In the genomic region with DNA sequence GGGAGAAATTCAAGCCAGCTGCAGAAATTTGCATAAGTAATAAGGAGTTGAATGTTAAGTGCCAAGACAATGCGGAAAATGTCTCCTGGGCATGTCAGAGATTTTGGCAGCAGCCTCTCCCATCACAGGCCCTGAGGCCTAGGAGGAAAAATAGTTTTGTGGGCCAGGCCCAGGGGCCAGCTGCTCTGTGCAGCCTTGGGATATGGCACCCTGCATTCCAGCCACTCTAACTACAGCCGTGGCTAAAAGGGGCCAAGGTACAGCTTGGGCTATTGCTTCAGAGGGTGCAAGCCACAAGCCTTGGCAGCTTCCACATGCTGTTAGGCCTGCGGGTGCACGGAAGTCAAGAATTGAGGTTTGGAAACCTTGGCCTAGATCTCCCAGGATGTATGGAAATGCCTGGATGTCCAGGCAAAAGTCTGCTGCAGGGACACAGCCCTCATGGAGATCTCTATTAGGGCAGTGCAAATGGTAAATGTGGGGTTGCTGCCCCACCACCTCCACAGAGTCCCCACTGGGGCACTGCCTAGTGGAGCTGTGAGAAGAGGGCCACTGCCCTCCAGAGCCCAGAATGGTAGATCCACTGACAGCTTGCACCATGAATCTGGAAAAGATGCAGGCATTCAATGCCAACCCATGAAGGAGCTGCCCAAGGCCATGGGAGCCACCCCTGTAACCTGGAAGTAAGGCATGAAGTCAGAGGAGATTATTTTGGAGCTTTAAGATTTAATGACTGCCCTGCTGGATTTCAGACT, we compare ENCODE assay signal across 15 cellular contexts.
A peak's percentile ranks its signal among the peaks of the same experiment; 100 is the strongest.
DNase-seq lines count a peak whose midpoint lies in the region; ATAC-seq and TF ChIP-seq lines count a peak whose summit lies in the region.
"Had no signal": no experiment of that assay in that cellular context is flagged by ENCODE, and none has a peak within 500 bp of the region (broad histone marks: within the 10 kb centered on the region; RNA-seq: fewer than 3 reads in every experiment).

No MANE protein-coding gene starts in this region.

- peaks cover 12% of the 10 kb centered on the region for H3K9me1 ChIP-seq in IMR-90 (ENCODE audit: insufficient read depth, low read length)

- peaks cover 2% of the 10 kb centered on the region; the same call in 1 of the 2 replicates for H3K36me3 ChIP-seq in IMR-90 (ENCODE audit: control insufficient read depth, insufficient read depth, low read length)

- dilution Hi-C loops in IMR-90 (cut with HindIII; ENCODE audit: low sequenced_read_pairs, unreplicated experiment) = no loop called here

- H2AK9ac ChIP-seq in IMR-90 (replicated peaks; ENCODE audit: low read depth, low read length, poor library complexity) = no peak overlapping the region

- in situ Hi-C loops in IMR-90 (cut with MboI; ENCODE audit: low sequenced_read_pairs) = no loop called here

- H3K4me2 ChIP-seq in IMR-90 (ENCODE audit: low read depth, low read length) = no peak overlapping the region

- TF ChIP-seq CTCF in AG09309 (IDR thresholded peaks at IDR 0.05; ENCODE audit: control insufficient read depth, insufficient read depth, low read depth, low read length, missing control alignments) (no peak), IMR-90 (conservative IDR thresholded peaks at IDR 0.05; ENCODE audit: low read depth, low read length) (no peak), chondrocyte (IDR thresholded peaks at IDR 0.05) (no peak)

- H3K79me1 ChIP-seq in IMR-90 (ENCODE audit: low read depth in 1 of 2, low read length in 2 of 2) = peaks cover 12 to 15% of the 10 kb centered on the region in 2 experiments; a peak in 3 of 4 replicates

- H3K4me1 ChIP-seq in IMR-90 (ENCODE audit: control insufficient read depth, insufficient read depth, low read length) = peaks cover 13% of the 10 kb centered on the region

- H2BK20ac ChIP-seq in IMR-90 (ENCODE audit: low read depth, low read length) = no peak overlapping the region

- no peaks in the 10 kb centered on the region for H3K9me3 ChIP-seq in IMR-90 (ENCODE audit: control insufficient read depth, insufficient read depth, low read length)

- intact Hi-C loops in IMR-90 (cut with micrococcal nuclease) = no loop called here

- CTCF ChIA-PET in IMR-90 (lab: Yijun Ruan, JAX) = interaction anchor here (0.5 kb wide), 1 partner anchor 388 kb away, joined by 3 read pairs; no protein-coding TSS in a partner anchor

- no peak overlapping the region for H3K23ac ChIP-seq in IMR-90 (ENCODE audit: low read depth, low read length)

- WGBS in IMR-90 (ENCODE audit: extremely low coverage in 2 of 2, insufficient read length in 1 of 2), 2 experiments = 100% methylated on average over 1 of the region's 4 CpGs; no CpG with 5 or more reads in 1 of the 2 experiments

- H3K9me3 Mint-ChIP-seq in chondrocyte (ENCODE audit: low read depth) = no peaks in the 10 kb centered on the region
- H3K9me3 Mint-ChIP-seq: CD8-positive, alpha-beta memory T cell had no signal

- H2BK120ac ChIP-seq in IMR-90 (ENCODE audit: low read depth, low read length) = no peak overlapping the region

- no peak overlapping the region for H3K27ac ChIP-seq in IMR-90 (ENCODE audit: insufficient read depth, low read length)

- no peak overlapping the region for H3K14ac ChIP-seq in IMR-90 (replicated peaks; ENCODE audit: low read depth, low read length)

- no peak overlapping the region for H3K18ac ChIP-seq in IMR-90 (ENCODE audit: low read depth, low read length)

- no peak overlapping the region for H2BK5ac ChIP-seq in IMR-90 (ENCODE audit: low read depth, low read length, poor library complexity, severe bottlenecking)

- no peak for TF ChIP-seq POLR2A in IMR-90 (IDR thresholded peaks at IDR 0.05; ENCODE audit: low read depth, low read length)

- H3K9ac ChIP-seq in IMR-90 (ENCODE audit: low read depth, low read length) = no peak overlapping the region

- H2BK15ac ChIP-seq in IMR-90 (ENCODE audit: low read depth, low read length) = no peak overlapping the region

- no TSS peak for BruUV-seq in IMR-90 (replicated peaks; lab: Mats Ljungman, UMichigan)

- no peak overlapping the region for H2AFZ ChIP-seq in IMR-90 (replicated peaks; ENCODE audit: low read length, poor library complexity)

- no peaks in the 10 kb centered on the region for H3K27me3 Mint-ChIP-seq in chondrocyte (ENCODE audit: low read depth)
- H3K27me3 Mint-ChIP-seq: B cell had no signal

- no peak overlapping the region for H3K4me3 Mint-ChIP-seq in chondrocyte (ENCODE audit: unreplicated experiment)
- H3K4me3 Mint-ChIP-seq: B cell; CD8-positive, alpha-beta memory T cell had no signal

- H4K8ac ChIP-seq in IMR-90 (ENCODE audit: low read depth in 2 of 2, low read length in 2 of 2) = no peak overlapping the region

- peaks cover 7% of the 10 kb centered on the region for H3K4me1 Mint-ChIP-seq in chondrocyte (ENCODE audit: low read depth)

- no peak overlapping the region for H2AK5ac ChIP-seq in IMR-90 (ENCODE audit: low read depth, low read length)

- peaks cover 6% of the 10 kb centered on the region for H3K36me3 Mint-ChIP-seq in chondrocyte (ENCODE audit: low read depth)

- H4K5ac ChIP-seq in IMR-90 (ENCODE audit: low read depth, low read length) = no peak overlapping the region

- H3K4me3 ChIP-seq in AG09309 (ENCODE audit: control insufficient read depth, low read depth, low read length) (no peak overlapping the region), IMR-90 (ENCODE audit: insufficient read depth, low read depth, low read length) (no peak overlapping the region)

- no peak overlapping the region for H3K4ac ChIP-seq in IMR-90 (ENCODE audit: low read depth, low read length)

- H3K56ac ChIP-seq in IMR-90 (ENCODE audit: extremely low read depth, insufficient read depth, low read length) = no peak overlapping the region

- H4K91ac ChIP-seq in IMR-90 (ENCODE audit: insufficient read depth, low read depth, low read length) = no peak overlapping the region

- H3K27me3 ChIP-seq in IMR-90 (ENCODE audit: control insufficient read depth, insufficient read depth, low read length) = no peaks in the 10 kb centered on the region

- no peak for TF ChIP-seq RAD21 in IMR-90 (IDR thresholded peaks at IDR 0.05; ENCODE audit: low read length)

- peak; percentile 8 for DNase-seq in AG09309 (ENCODE audit: low read depth)
- DNase-seq in IMR-90 = no peak
- DNase-seq in fibroblast of gingiva (ENCODE audit: low read depth) = peak; percentile 75
- DNase-seq in myocyte (ENCODE audit: low read depth) = peak; percentile 67
- no peak for DNase-seq in NAMALWA (ENCODE audit: low spot score)
- DNase-seq in chondrocyte (ENCODE audit: low spot score) = no peak
- no peak for DNase-seq in NCI-H82 treated with DMSO at 0.1 percent for 48 hours (lab: John Stamatoyannopoulos, UW; ENCODE audit: unreplicated experiment)
- DNase-seq in NCI-H1105 treated with DMSO at 0.1 percent for 48 hours (lab: John Stamatoyannopoulos, UW) = no peak
- DNase-seq: CD8-positive, alpha-beta memory T cell; DND-41; GOT3; NCI-H146; SIG-M5 had no signal

- POLR2A ChIA-PET in IMR-90 (lab: Charles Lee; ENCODE audit: unreplicated experiment) = no interaction called here

- ATAC-seq in IMR-90 (ENCODE audit: low read depth) = peak; percentile 8; the same call in 1 of the 2 replicates
- ATAC-seq: Panc1 had no signal

- H3K27ac Mint-ChIP-seq in chondrocyte (ENCODE audit: unreplicated experiment) = no peak overlapping the region

- H4K20me1 ChIP-seq in IMR-90 (ENCODE audit: insufficient read depth, low read length) = peaks cover 14% of the 10 kb centered on the region; the same call in 1 of the 2 replicates

TF ChIP-seq in IMR-90, 13 proteins besides CTCF, POLR2A, EP300 and RAD21:
- TF ChIP-seq MXI1 (IDR thresholded peaks at IDR 0.05; ENCODE audit: borderline replicate concordance, low read depth, low read length) (no peak), CEBPB (IDR thresholded peaks at IDR 0.05; ENCODE audit: low read depth, low read length) (no peak), MAFK (IDR thresholded peaks at IDR 0.05; ENCODE audit: low read depth, low read length) (no peak), FOS (IDR thresholded peaks at IDR 0.05; ENCODE audit: low read depth, low read length) (no peak), BHLHE40 (IDR thresholded peaks at IDR 0.05; ENCODE audit: low read depth, low read length) (no peak), SMC3 (IDR thresholded peaks at IDR 0.05; ENCODE audit: low read depth, low read length) (no peak), MAZ (IDR thresholded peaks at IDR 0.05; ENCODE audit: borderline replicate concordance, low read depth, low read length) (no peak)
- TF ChIP-seq, protein P1, sequence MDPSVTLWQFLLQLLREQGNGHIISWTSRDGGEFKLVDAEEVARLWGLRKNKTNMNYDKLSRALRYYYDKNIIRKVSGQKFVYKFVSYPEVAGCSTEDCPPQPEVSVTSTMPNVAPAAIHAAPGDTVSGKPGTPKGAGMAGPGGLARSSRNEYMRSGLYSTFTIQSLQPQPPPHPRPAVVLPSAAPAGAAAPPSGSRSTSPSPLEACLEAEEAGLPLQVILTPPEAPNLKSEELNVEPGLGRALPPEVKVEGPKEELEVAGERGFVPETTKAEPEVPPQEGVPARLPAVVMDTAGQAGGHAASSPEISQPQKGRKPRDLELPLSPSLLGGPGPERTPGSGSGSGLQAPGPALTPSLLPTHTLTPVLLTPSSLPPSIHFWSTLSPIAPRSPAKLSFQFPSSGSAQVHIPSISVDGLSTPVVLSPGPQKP (IDR thresholded peaks at IDR 0.05; ENCODE audit: borderline replicate concordance, low read depth, low read length) = no peak

Comparison
In these comparisons a context has a peak if more than half of its experiments do, and no peak if none do; other contexts are left out.
1. DNase-seq: peak in AG09309 (single experiment), fibroblast of gingiva (single experiment) and myocyte (single experiment); none in IMR-90 (single experiment), NAMALWA (single experiment), chondrocyte (single experiment), NCI-H82 treated with DMSO at 0.1 percent for 48 hours (single experiment) and NCI-H1105 treated with DMSO at 0.1 percent for 48 hours (single experiment).